9 cellular contexts compared by ENCODE assay signal in genomic region chr2:128520787-128521186, GRCh38.
A peak's percentile ranks its signal among the peaks of the same experiment; 100 is the strongest.
DNase-seq lines count a peak whose midpoint lies in the region; ATAC-seq and TF ChIP-seq lines count a peak whose summit lies in the region.
"Had no signal": no experiment of that assay in that cellular context is flagged by ENCODE, and none has a peak within 500 bp of the region (broad histone marks: within the 10 kb centered on the region; RNA-seq: fewer than 3 reads in every experiment).

No MANE protein-coding gene starts in this region.

- no peaks in the 10 kb centered on the region for H3K27me3 Mint-ChIP-seq in neural crest cell (ENCODE audit: low read depth)

- peak overlapping the region; percentile 39 for H3K27ac ChIP-seq in KOPT-K1 (ENCODE audit: low read depth, low read length, poor library complexity, severe bottlenecking)
- H3K27ac ChIP-seq: WERI-Rb-1 had no signal

- no peak overlapping the region for H3K4me3 Mint-ChIP-seq in neural crest cell

- H3K9me3 ChIP-seq in KOPT-K1 (ENCODE audit: insufficient read depth, low read length, poor library complexity, severe bottlenecking) = no peaks in the 10 kb centered on the region

- no peaks in the 10 kb centered on the region for H3K36me3 ChIP-seq in KOPT-K1 (ENCODE audit: insufficient read depth, low read length)
- H3K36me3 ChIP-seq: WERI-Rb-1 had no signal

- TF ChIP-seq CTCF in neural crest cell (conservative IDR thresholded peaks at IDR 0.05) = no peak

- H3K27ac Mint-ChIP-seq in neural crest cell (ENCODE audit: unreplicated experiment) = peak overlapping the region; percentile 43

- DNase-seq in neural crest cell (ENCODE audit: low read depth, low spot score) = no peak
- DNase-seq in NCI-H187 treated with DMSO at 0.1 percent for 48 hours (lab: John Stamatoyannopoulos, UW) = no peak
- no peak for DNase-seq in NCI-H82 treated with DMSO at 0.1 percent for 48 hours (lab: John Stamatoyannopoulos, UW; ENCODE audit: unreplicated experiment)
- DNase-seq in amygdala (lab: John Stamatoyannopoulos, UW) = no peak
- no peak for DNase-seq in nucleus accumbens (lab: John Stamatoyannopoulos, UW)
- DNase-seq: WERI-Rb-1 had no signal

- ATAC-seq in GM18909 (IDR thresholded peaks at IDR 0.05; ENCODE audit: poor library complexity, unreplicated experiment) (peak; percentile 92), HG02571 (IDR thresholded peaks at IDR 0.05; ENCODE audit: unreplicated experiment) (peak; percentile 84)

- H3K9me3 Mint-ChIP-seq in neural crest cell = no peaks in the 10 kb centered on the region

- peaks cover 2% of the 10 kb centered on the region for H3K36me3 Mint-ChIP-seq in neural crest cell (ENCODE audit: low read depth)

- peaks cover 18% of the 10 kb centered on the region for H3K4me1 Mint-ChIP-seq in neural crest cell
